Comparison of ENCODE assay signal across 16 cellular contexts in the genomic region with DNA sequence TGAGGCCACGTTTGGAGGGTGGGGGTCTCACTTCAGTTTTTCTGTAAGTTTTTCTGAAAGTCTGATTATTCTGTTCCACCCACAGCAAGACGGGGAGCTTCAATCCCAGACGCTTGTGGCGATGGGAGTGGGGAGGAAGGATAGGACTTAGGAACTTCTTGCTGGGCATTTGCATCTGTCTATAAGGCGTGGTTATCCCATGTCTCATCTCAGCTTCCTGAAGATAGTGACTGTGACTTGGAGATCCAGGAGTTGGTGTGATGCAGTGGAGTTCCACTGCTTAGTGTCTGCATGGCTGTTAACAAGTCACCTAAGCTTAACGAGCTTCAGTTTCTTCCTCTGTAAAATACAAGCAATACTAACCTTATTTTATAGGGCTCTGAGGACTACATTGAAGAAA. TPM values are rescaled to one million over a fixed set of nuclear protein-coding genes. Genes with fewer than 3 reads are reported as not detected.
DNase-seq lines count a peak whose midpoint lies in the region; ATAC-seq and TF ChIP-seq lines count a peak whose summit lies in the region.
"Had no signal": no experiment of that assay in that cellular context is flagged by ENCODE, and none has a peak within 500 bp of the region (broad histone marks: within the 10 kb centered on the region; RNA-seq: fewer than 3 reads in every experiment).

No MANE protein-coding gene starts in this region.

- no peaks in the 10 kb centered on the region for H3K4me1 Mint-ChIP-seq in activated naive CD8-positive, alpha-beta T cell treated with anti-CD3 and anti-CD28 coated beads for 36 hours

- no peak overlapping the region for H3K4me3 Mint-ChIP-seq in activated naive CD8-positive, alpha-beta T cell treated with anti-CD3 and anti-CD28 coated beads for 36 hours
- H3K4me3 Mint-ChIP-seq: CD14-positive monocyte, H9 had no signal

- H3K27me3 ChIP-seq in Peyer's patch (no peaks in the 10 kb centered on the region), stomach (no peaks in the 10 kb centered on the region), prostate gland (replicated peaks; ENCODE audit: insufficient read depth) (no peaks in the 10 kb centered on the region)

- POLR2A ChIA-PET in HEK293T (lab: Yijun Ruan, JAX) = no interaction called here

- H3K4me3 ChIP-seq in Peyer's patch (no peak overlapping the region), stomach (no peak overlapping the region), prostate gland (no peak overlapping the region)

- peak; percentile 20 for ATAC-seq in left colon

- intact Hi-C loops in left colon (cut with DNase I, micrococcal nuclease) = no loop called here
- intact Hi-C loops in stomach (cut with DNase I; ENCODE audit: low total_unique reads) = no loop called here
- intact Hi-C loops in prostate gland (cut with DNase I) = no loop called here

- H3K9me3 ChIP-seq in Peyer's patch (no peaks in the 10 kb centered on the region), stomach (no peaks in the 10 kb centered on the region), prostate gland (no peaks in the 10 kb centered on the region)
- H3K9me3 ChIP-seq: SK-N-SH had no signal

- no peaks in the 10 kb centered on the region for H3K27me3 Mint-ChIP-seq in activated naive CD8-positive, alpha-beta T cell treated with anti-CD3 and anti-CD28 coated beads for 36 hours

- CTCF ChIA-PET in HEK293T (lab: Yijun Ruan, JAX) = interaction anchor here (1.3 kb wide), 1 partner anchor 15 kb away, joined by 3 read pairs; no protein-coding TSS in a partner anchor

- TF ChIP-seq POLR2A in Peyer's patch (IDR thresholded peaks at IDR 0.05) (no peak), stomach (IDR thresholded peaks at IDR 0.05) (no peak), prostate gland (IDR thresholded peaks at IDR 0.05) (no peak)

- H3K36me3 Mint-ChIP-seq in activated naive CD8-positive, alpha-beta T cell treated with anti-CD3 and anti-CD28 coated beads for 36 hours = no peaks in the 10 kb centered on the region
- H3K36me3 Mint-ChIP-seq: CD14-positive monocyte had no signal

- TF ChIP-seq CTCF in 22Rv1 (IDR thresholded peaks at IDR 0.05) (no peak), Peyer's patch (IDR thresholded peaks at IDR 0.05) (no peak), stomach (IDR thresholded peaks at IDR 0.05) (no peak), prostate gland (IDR thresholded peaks at IDR 0.05) (no peak)

- no peaks in the 10 kb centered on the region for H3K9me3 Mint-ChIP-seq in activated naive CD8-positive, alpha-beta T cell treated with anti-CD3 and anti-CD28 coated beads for 36 hours
- H3K9me3 Mint-ChIP-seq: CD14-positive monocyte, H9 had no signal

- H3K27ac ChIP-seq in 22Rv1 (peak overlapping the region; percentile 44; the same call in 1 of the 2 replicates), Peyer's patch (peak overlapping the region in 3 of 4 donors; percentile 18 to 88 (median 78)), stomach (peak overlapping the region in 3 of 5 donors; percentile 17 to 79 (median 70)), prostate gland (no peak overlapping the region)

- DNase-seq in Peyer's patch (no peak), left colon (no peak), stomach (no peak), HuH-7 (ENCODE audit: low spot score) (no peak), prostate gland (ENCODE audit: low spot score) (no peak), HEK293T (ENCODE audit: extremely low spot score) (no peak)
- DNase-seq in activated naive CD8-positive, alpha-beta T cell treated with anti-CD3 and anti-CD28 coated beads for 36 hours = no peak
- DNase-seq: H9, MV-4-11, NCI-H1436, NCI-H524 treated with DMSO at 0.1 percent for 48 hours, OCI-M1, Right ventricle myocardium superior, SK-N-SH had no signal

- no peak overlapping the region for H3K27ac Mint-ChIP-seq in activated naive CD8-positive, alpha-beta T cell treated with anti-CD3 and anti-CD28 coated beads for 36 hours
- H3K27ac Mint-ChIP-seq: H9 had no signal

- WGBS in stomach, 5 donors = 84 to 88% (median 85%) methylated on average over 6 of the region's 6 CpGs
- 88% methylated on average over 6 of the region's 6 CpGs for WGBS in prostate gland

- H3K36me3 ChIP-seq in Peyer's patch = no peaks in the 10 kb centered on the region
- no peaks in the 10 kb centered on the region for H3K36me3 ChIP-seq in stomach
- no peaks in the 10 kb centered on the region for H3K36me3 ChIP-seq in prostate gland

- TF ChIP-seq EP300 in stomach (IDR thresholded peaks at IDR 0.05) = no peak

- H3K4me1 ChIP-seq in Peyer's patch = peaks cover 0 to 29% (median 6%) of the 10 kb centered on the region in 4 donors
- H3K4me1 ChIP-seq in stomach = peaks cover 0 to 51% (median 11%) of the 10 kb centered on the region in 4 donors
- H3K4me1 ChIP-seq in prostate gland (replicated peaks) = no peaks in the 10 kb centered on the region

TF ChIP-seq in HEK293T, 16 proteins besides CTCF, POLR2A, EP300 and RAD21:
- TF ChIP-seq LEF1 (IDR thresholded peaks at IDR 0.05; ENCODE audit: borderline replicate concordance) = no peak
- no peak for TF ChIP-seq FOXM1 (IDR thresholded peaks at IDR 0.05; ENCODE audit: borderline replicate concordance)
- no peak for TF ChIP-seq ELF4 (IDR thresholded peaks at IDR 0.05)
- no peak for TF ChIP-seq FOXK2 (IDR thresholded peaks at IDR 0.05)
- no peak for TF ChIP-seq TARDBP (IDR thresholded peaks at IDR 0.05)
- TF ChIP-seq PKNOX1 (IDR thresholded peaks at IDR 0.05) = no peak

RNA-seq across cellular contexts. Expression of gene BARX2, which starts 58.9 kb away (rescaled TPM):
- total RNA-seq in Peyer's patch = 10 to 100 TPM in 3 of 4 donors, 1 to 10 TPM in 1; 1.7 to 19.8 (median 15.7) TPM
- total RNA-seq in left colon = 10 to 100 TPM; 11.6 to 31.3 TPM
- total RNA-seq in stomach = 1 to 10 TPM in 4 of 5 donors, not detected in 1; 1.5 to 3.6 (median 2.3) TPM
- 10 to 100 TPM in 1 of 3 donors, 1 to 10 TPM in 2; 1.1 to 27.7 (median 4.6) TPM for polyA plus RNA-seq in stomach
- under 1 TPM in 1 of 2 experiments, not detected in 1; 0.12 TPM for total RNA-seq in activated naive CD8-positive, alpha-beta T cell treated with anti-CD3 and anti-CD28 coated beads for 36 hours
- 1 to 10 TPM; 3.4 to 5.7 TPM for total RNA-seq in prostate gland
- total RNA-seq: H9, Right ventricle myocardium superior had no signal
- polyA plus RNA-seq: CD14-positive monocyte, SK-N-SH had no signal

Comparison
In these comparisons a context has a peak if more than half of its experiments do, and no peak if none do; other contexts are left out.
1. H3K27ac ChIP-seq: peak in 22Rv1 (single experiment), Peyer's patch (3 of 4) and stomach (3 of 5); none in prostate gland (0 of 2).